ENCODE assay signal across 8 cellular contexts in genomic region chr7:12584940-12585339, GRCh38. TPM values are rescaled to one million over a fixed set of nuclear protein-coding genes. Genes with fewer than 3 reads are reported as not detected.
A peak's percentile ranks its signal among the peaks of the same experiment; 100 is the strongest.
DNase-seq lines count a peak whose midpoint lies in the region; ATAC-seq lines count a peak whose summit lies in the region.

No MANE protein-coding gene starts in this region.

- no peak overlapping the region for H3K4me3 ChIP-seq in mucosa of stomach (ENCODE audit: low read length)
- H3K4me3 ChIP-seq in effector memory CD4-positive, alpha-beta T cell (ENCODE audit: insufficient read depth, low read depth, low read length, poor library complexity, severe bottlenecking), result no peak overlapping the region

- H3K27ac ChIP-seq in effector memory CD4-positive, alpha-beta T cell (ENCODE audit: insufficient read depth, low read length, poor library complexity, severe bottlenecking), result no peak overlapping the region

- no peaks in the 10 kb centered on the region for H3K9me3 ChIP-seq in mucosa of stomach (ENCODE audit: control insufficient read depth, low read length)
- H3K9me3 ChIP-seq in effector memory CD4-positive, alpha-beta T cell (ENCODE audit: control insufficient read depth, low read length), result no peaks in the 10 kb centered on the region

- intact Hi-C loops in posterior cingulate gyrus (cut with DNase I), result no loop called here

- ATAC-seq in GM19025 (IDR thresholded peaks at IDR 0.05; ENCODE audit: low read depth, unreplicated experiment) (peak; percentile 96), HG02943 (IDR thresholded peaks at IDR 0.05; ENCODE audit: low read depth, unreplicated experiment) (peak; percentile 97)

- no peaks in the 10 kb centered on the region for H3K36me3 ChIP-seq in mucosa of stomach (ENCODE audit: control insufficient read depth, insufficient read depth, low read length)
- H3K36me3 ChIP-seq in effector memory CD4-positive, alpha-beta T cell (ENCODE audit: control insufficient read depth, insufficient read depth, low read length), result no peaks in the 10 kb centered on the region

- peaks cover 20% of the 10 kb centered on the region for H3K4me1 ChIP-seq in mucosa of stomach (ENCODE audit: control insufficient read depth, insufficient read depth, low read length)
- H3K4me1 ChIP-seq in effector memory CD4-positive, alpha-beta T cell (ENCODE audit: control insufficient read depth, insufficient read depth, low read length, poor library complexity, severe bottlenecking), result no peaks in the 10 kb centered on the region

- no peaks in the 10 kb centered on the region for H3K27me3 ChIP-seq in mucosa of stomach (ENCODE audit: control insufficient read depth, insufficient read depth, low read length)
- H3K27me3 ChIP-seq in effector memory CD4-positive, alpha-beta T cell (replicated peaks; ENCODE audit: control insufficient read depth, insufficient read depth, low read length, poor library complexity, severe bottlenecking), result no peaks in the 10 kb centered on the region

- H3K9ac ChIP-seq in mucosa of stomach (ENCODE audit: low read length), result peak overlapping the region; percentile 40

- DNase-seq in SIG-M5 treated with dmso at 0.1 percent for 504 hours (lab: John Stamatoyannopoulos, UW; ENCODE audit: unreplicated experiment) (peak; percentile 84), posterior cingulate gyrus (no peak), occipital lobe (lab: John Stamatoyannopoulos, UW) (no peak)
- DNase-seq in effector memory CD4-positive, alpha-beta T cell, result no peak
- DNase-seq in stimulated activated CD4-positive, alpha-beta T cell treated with anti-CD3 and anti-CD28 coated beads, Interleukin-2, amount 100 ng/mL, for 48 hours, result no peak

RNA-seq across cellular contexts. Expression of gene SCIN, which starts 14.4 kb away (rescaled TPM):
- 1.6 TPM for total RNA-seq in occipital lobe
